Comparison of ENCODE assay signal across 18 cellular contexts in genomic region chr5:142614054-142614453, GRCh38.
"Had no signal": no experiment of that assay in that cellular context is flagged by ENCODE, and none has a peak within 500 bp of the region (broad histone marks: within the 10 kb centered on the region; RNA-seq: fewer than 3 reads in every experiment).

No MANE protein-coding gene starts in this region.

- H3K27ac ChIP-seq: epithelial cell of prostate, neutrophil, stomach, thoracic aorta had no signal

- H3K9me3 ChIP-seq: esophagus muscularis mucosa, neutrophil, stomach, thoracic aorta, transverse colon had no signal

- DNase-seq: effector memory CD4-positive, alpha-beta T cell; foreskin fibroblast; immature natural killer cell; kidney; left colon; left ventricle myocardium superior; naive thymus-derived CD4-positive, alpha-beta T cell; nephron progenitor cell; stimulated activated naive CD4-positive, alpha-beta T cell; stomach; substantia nigra; transverse colon had no signal

- H3K27me3 ChIP-seq: esophagus muscularis mucosa, stomach had no signal

- H3K4me3 ChIP-seq: esophagus muscularis mucosa, lung, stomach, thoracic aorta, transverse colon had no signal

- H3K36me3 ChIP-seq: neutrophil, stomach, thoracic aorta, transverse colon had no signal

- ATAC-seq: left colon; left ventricle myocardium superior; naive thymus-derived CD4-positive, alpha-beta T cell; sciatic nerve had no signal

- H3K4me1 ChIP-seq: transverse colon had no signal
